In genomic region chr1:44945992-44946391, GRCh38 we compare ENCODE assay signal across 31 cellular contexts. TPM values are rescaled to one million over a fixed set of nuclear protein-coding genes. Genes with fewer than 3 reads are reported as not detected.
DNase-seq lines count a peak whose midpoint lies in the region; ATAC-seq, FAIRE-seq and TF ChIP-seq lines count a peak whose summit lies in the region.
"Had no signal": no experiment of that assay in that cellular context is flagged by ENCODE, and none has a peak within 500 bp of the region (broad histone marks: within the 10 kb centered on the region; RNA-seq: fewer than 3 reads in every experiment).

No MANE protein-coding gene starts in this region.

- TF ChIP-seq EP300 in K562 (IDR thresholded peaks at IDR 0.05; ENCODE audit: low read length), result no peak
- no peak for TF ChIP-seq EP300 in suprapubic skin (IDR thresholded peaks at IDR 0.05)

- H3K9me3 ChIP-seq in K562 (replicated peaks; ENCODE audit: control insufficient read depth, insufficient read depth, low read depth, low read length) (no peaks in the 10 kb centered on the region), suprapubic skin (no peaks in the 10 kb centered on the region), vagina (no peaks in the 10 kb centered on the region)
- H3K9me3 ChIP-seq: esophagus muscularis mucosa, gastrocnemius medialis, lower lobe of right lung, neutrophil, SJSA1, transverse colon had no signal

- H3K79me2 ChIP-seq in K562 (ENCODE audit: control insufficient read depth, insufficient read depth, low read length), result peaks cover 66% of the 10 kb centered on the region

- H2AFZ ChIP-seq in K562 (ENCODE audit: low read depth, low read length), result no peak overlapping the region

- no peak overlapping the region for H3K4me2 ChIP-seq in K562 (ENCODE audit: insufficient read depth, low read length)
- H3K4me2 ChIP-seq: smooth muscle cell had no signal

- H3K27me3 Mint-ChIP-seq in osteocyte (ENCODE audit: unreplicated experiment), result no peaks in the 10 kb centered on the region
- no peaks in the 10 kb centered on the region for H3K27me3 Mint-ChIP-seq in activated T-cell treated with anti-CD3 and anti-CD28 coated beads, Interleukin-2, amount 50 U/mL, for 4 hours (ENCODE audit: low read depth)
- H3K27me3 Mint-ChIP-seq: activated B cell treated with CpG ODN at 0.5 μM for 24 hours; activated naive CD4-positive, alpha-beta T cell treated with anti-CD3 and anti-CD28 coated beads, Interleukin-2, amount 50 U/mL, for 24 hours had no signal

- H3K27me3 ChIP-seq in K562 (ENCODE audit: control insufficient read depth in 2 of 2, insufficient read depth in 2 of 2, low read length in 2 of 2) (no peaks in the 10 kb centered on the region), suprapubic skin (no peaks in the 10 kb centered on the region), vagina (no peaks in the 10 kb centered on the region)
- H3K27me3 ChIP-seq: esophagus muscularis mucosa, gastrocnemius medialis, neutrophil, SJSA1, transverse colon had no signal

- POLR2A ChIA-PET in K562 (lab: Yijun Ruan, JAX), result interaction anchor here (0.6 to 1.4 kb wide), 3 partner anchors 12 to 24 kb away, joined by 3 to 5 read pairs (median 3); no protein-coding TSS in a partner anchor

- no peaks in the 10 kb centered on the region for H4K20me1 ChIP-seq in K562 (replicated peaks; ENCODE audit: control insufficient read depth, insufficient read depth, low read length)

- no peak overlapping the region for H3K27ac ChIP-seq in K562 (ENCODE audit: extremely low read depth, low read depth, low read length)
- H3K27ac ChIP-seq in suprapubic skin, result no peak overlapping the region
- H3K27ac ChIP-seq in vagina, result no peak overlapping the region
- H3K27ac ChIP-seq: lower lobe of right lung, neutrophil, SJSA1 had no signal

- H3K4me3 ChIP-seq in K562 (no peak overlapping the region), suprapubic skin (no peak overlapping the region), vagina (no peak overlapping the region)
- H3K4me3 ChIP-seq: esophagus muscularis mucosa, gastrocnemius medialis, lower lobe of right lung, SJSA1, smooth muscle cell, transverse colon had no signal

- H3K9ac ChIP-seq in K562 (ENCODE audit: insufficient read depth in 1 of 2, low read depth in 2 of 2, low read length in 2 of 2), result no peak overlapping the region

- H3K9me3 Mint-ChIP-seq in osteocyte (ENCODE audit: unreplicated experiment), result no peaks in the 10 kb centered on the region
- no peaks in the 10 kb centered on the region for H3K9me3 Mint-ChIP-seq in activated T-cell treated with anti-CD3 and anti-CD28 coated beads, Interleukin-2, amount 50 U/mL, for 4 hours
- H3K9me3 Mint-ChIP-seq: activated B cell treated with CpG ODN at 0.5 μM for 24 hours; activated naive CD4-positive, alpha-beta T cell treated with anti-CD3 and anti-CD28 coated beads, Interleukin-2, amount 50 U/mL, for 24 hours; CD8-positive, alpha-beta T cell had no signal

- H3K4me3 Mint-ChIP-seq in osteocyte (ENCODE audit: unreplicated experiment), result no peak overlapping the region
- no peak overlapping the region for H3K4me3 Mint-ChIP-seq in activated T-cell treated with anti-CD3 and anti-CD28 coated beads, Interleukin-2, amount 50 U/mL, for 4 hours
- H3K4me3 Mint-ChIP-seq: activated B cell treated with CpG ODN at 0.5 μM for 24 hours; activated naive CD4-positive, alpha-beta T cell treated with anti-CD3 and anti-CD28 coated beads, Interleukin-2, amount 50 U/mL, for 24 hours; CD8-positive, alpha-beta T cell had no signal

- H3K27ac Mint-ChIP-seq in osteocyte (ENCODE audit: unreplicated experiment), result peak overlapping the region; percentile 91
- H3K27ac Mint-ChIP-seq: activated B cell treated with CpG ODN at 0.5 μM for 24 hours; activated naive CD4-positive, alpha-beta T cell treated with anti-CD3 and anti-CD28 coated beads, Interleukin-2, amount 50 U/mL, for 24 hours; CD8-positive, alpha-beta T cell had no signal

- DNase-seq in GM18507 (ENCODE audit: extremely low spot score, insufficient read length, low read depth), result no peak
- DNase-seq in NCI-H2171 (lab: John Stamatoyannopoulos, UW), result peak; percentile 88
- no peak for DNase-seq in K562 (ENCODE audit: extremely low read depth in 1 of 4, low spot score in 3 of 4)
- DNase-seq in osteocyte (ENCODE audit: extremely low spot score, unreplicated experiment), result no peak
- DNase-seq in suprapubic skin (ENCODE audit: low spot score in 2 of 2), result no peak
- DNase-seq in vagina (ENCODE audit: extremely low spot score in 2 of 2), result no peak
- DNase-seq in activated T-cell treated with anti-CD3 and anti-CD28 coated beads, Interleukin-2, amount 50 U/mL, for 4 hours, result no peak
- DNase-seq in hypothalamus (lab: John Stamatoyannopoulos, UW), result no peak
- DNase-seq: activated B cell treated with CpG ODN at 0.5 μM for 24 hours; activated T-cell treated with anti-CD3 and anti-CD28 coated beads, Interleukin-2, amount 50 U/mL, for 48 hours; CD8-positive, alpha-beta T cell; DMS79; effector memory CD4-positive, alpha-beta T cell; gastrocnemius medialis; KG1; kidney; lower lobe of right lung; NCI-H1436 treated with DMSO at 0.1 percent for 48 hours; NCI-H226; NK-92 treated with Interleukin-12 subunit alpha and Interleukin-12 subunit beta, amount 100 ng/mL, for 24 hours; stimulated activated CD4-positive, alpha-beta T cell treated with anti-CD3 and anti-CD28 coated beads, Interleukin-2, amount 100 ng/mL, for 48 hours; stimulated activated naive CD4-positive, alpha-beta T cell treated with Interleukin-2 at 50 U/mL for 16 hours; transverse colon had no signal

- intact Hi-C loops in K562 (cut with micrococcal nuclease) (no loop called here), vagina (cut with DNase I) (no loop called here)

- H3K4me1 ChIP-seq in K562 (replicated peaks in 1 of 2; ENCODE audit: control insufficient read depth in 2 of 2, insufficient read depth in 2 of 2, low read length in 2 of 2) (peaks cover 0 to 26% of the 10 kb centered on the region in 2 experiments; a peak in 3 of 5 replicates), suprapubic skin (peaks cover 34% of the 10 kb centered on the region), vagina (peaks cover 31% of the 10 kb centered on the region)

- FAIRE-seq in GM18507 (lab: Jason Lieb, UNC) (peak; percentile 31), K562 (lab: Jason Lieb, UNC) (no peak)
- FAIRE-seq: astrocyte, kidney had no signal

- no TSS peak for BruUV-seq in K562 (replicated peaks; lab: Mats Ljungman, UMichigan)

- WGBS in K562 (ENCODE audit: insufficient coverage, low coverage, missing lambda C conversion rate), result 87% methylated on average over 4 of the region's 4 CpGs
- 51% methylated on average over 4 of the region's 4 CpGs for WGBS in suprapubic skin

- TF ChIP-seq CTCF in K562 (IDR thresholded peaks at IDR 0.05 in 2 of 3, conservative IDR thresholded peaks at IDR 0.05 in 1 of 3; ENCODE audit: insufficient read depth in 2 of 3, low read depth in 1 of 3, low read length in 3 of 3) (no peak), osteocyte (IDR thresholded peaks at IDR 0.05) (no peak), suprapubic skin (IDR thresholded peaks at IDR 0.05) (no peak), vagina (IDR thresholded peaks at IDR 0.05) (no peak)

- in situ Hi-C loops in K562 (cut with MboI), result no loop called here

- H3K4me1 Mint-ChIP-seq in osteocyte (ENCODE audit: unreplicated experiment), result peaks cover 41% of the 10 kb centered on the region
- H3K4me1 Mint-ChIP-seq in activated T-cell treated with anti-CD3 and anti-CD28 coated beads, Interleukin-2, amount 50 U/mL, for 4 hours (ENCODE audit: low read depth), result peaks cover 19% of the 10 kb centered on the region

- H3K36me3 ChIP-seq in K562 (ENCODE audit: control insufficient read depth, insufficient read depth, low read length), result peaks cover 19% of the 10 kb centered on the region; the same call in 2 of the 3 replicates
- no peaks in the 10 kb centered on the region for H3K36me3 ChIP-seq in suprapubic skin
- peaks cover 0 to 3% of the 10 kb centered on the region in 2 donors for H3K36me3 ChIP-seq in vagina
- H3K36me3 ChIP-seq: neutrophil, SJSA1, transverse colon had no signal

- CTCF ChIA-PET in K562 (lab: Yijun Ruan, JAX; ENCODE audit: low intra/inter-chr PET ratio), result no interaction called here

- peaks cover 2% of the 10 kb centered on the region for H3K36me3 Mint-ChIP-seq in osteocyte (ENCODE audit: unreplicated experiment)
- H3K36me3 Mint-ChIP-seq in activated T-cell treated with anti-CD3 and anti-CD28 coated beads, Interleukin-2, amount 50 U/mL, for 4 hours (ENCODE audit: insufficient read depth), result peaks cover 9% of the 10 kb centered on the region

- TF ChIP-seq RAD21 in K562 (CRISPR knock-in tag; conservative IDR thresholded peaks at IDR 0.05 in 1 of 2, IDR thresholded peaks at IDR 0.05 in 1 of 2), result no peak

- no peaks in the 10 kb centered on the region for H3K9me1 ChIP-seq in K562 (ENCODE audit: control insufficient read depth, insufficient read depth, low read length)

- ATAC-seq in K562, result peak; percentile 42
- ATAC-seq in activated T-cell treated with anti-CD3 and anti-CD28 coated beads, Interleukin-2, amount 50 U/mL, for 4 hours, result no peak
- ATAC-seq: CD8-positive, alpha-beta T cell; gastrocnemius medialis; HCT116; Panc1 had no signal

- no peak for TF ChIP-seq POLR2A in K562 (conservative IDR thresholded peaks at IDR 0.05)
- no peak for TF ChIP-seq POLR2A in suprapubic skin (IDR thresholded peaks at IDR 0.05)
- no peak for TF ChIP-seq POLR2A in vagina (IDR thresholded peaks at IDR 0.05)

TF ChIP-seq in K562, 482 proteins besides CTCF, POLR2A, EP300 and RAD21 (continues in another document):
- 0 out of 4 replicates have a peak, but pooled peaks of 1 of the 2 experiments have one; percentile 47 for TF ChIP-seq TEAD1 (CRISPR knock-in tag; IDR thresholded peaks at IDR 0.05)

RNA-seq across cellular contexts. Expression of gene EIF2B3, which starts 40.4 kb away (rescaled TPM):
- 135 and 205 TPM in 2 replicates for total RNA-seq in K562 (2011; cell fraction: chromatin; rRNA removed; ENCODE audit: low replicate concordance)
- total RNA-seq in K562 (2011; cell fraction: nucleolus; rRNA removed), result 72.0 and 79.1 TPM in 2 replicates
- 103 and 112 TPM in 2 replicates for total RNA-seq in K562 (2011; cell fraction: nucleoplasm; rRNA removed)
- total RNA-seq in K562 (2014; rRNA removed), result 94.5 and 101 TPM in 2 replicates
- total RNA-seq in K562 (2014; rRNA removed; fragmentation: Illumina TruSeq; extraction: Trizol), result 184 and 199 TPM in 2 replicates
- total RNA-seq in K562 (2015; rRNA removed; fragmentation: Illumina TruSeq; extraction: Trizol), result 141 and 149 TPM in 2 replicates
- total RNA-seq in K562 (2021), result 124 and 127 TPM in 2 replicates
- polyA plus RNA-seq in K562 (2011; rRNA removed), result 119 and 161 TPM in 2 replicates
- polyA plus RNA-seq in K562 (2011; cell fraction: cytosol; rRNA removed), result 52.0 and 80.5 TPM in 2 replicates
- 26.0 and 39.6 TPM in 2 replicates for polyA plus RNA-seq in K562 (2011; cell fraction: nucleus; rRNA removed)
- polyA plus RNA-seq in K562 (2012), result 57.6 and 118 TPM in 2 replicates
- polyA plus RNA-seq in K562 (2014; fragmentation: Illumina TruSeq; extraction: Trizol), result 128 and 148 TPM in 2 replicates
- polyA plus RNA-seq in K562 (2014; fragmentation: Nextera tagmentation; extraction: Ambion mirVana), result 100 to 1,000 TPM; 393 to 523 TPM
- 118 and 121 TPM in 2 replicates for polyA plus RNA-seq in K562 (2014; rRNA removed)
- polyA minus RNA-seq in K562 (2011; rRNA and poly(A)+ RNA removed), result 217 and 243 TPM in 2 replicates
- 41.9 and 56.7 TPM in 2 replicates for polyA minus RNA-seq in K562 (2011; cell fraction: cytosol; rRNA and poly(A)+ RNA removed)
- 64.4 and 88.5 TPM in 2 replicates for polyA minus RNA-seq in K562 (2011; cell fraction: nucleus; rRNA and poly(A)+ RNA removed)
- total RNA-seq in osteocyte, result 29.8 and 30.2 TPM in 2 replicates
- 10 to 100 TPM; 14.1 to 20.8 (median 19.6) TPM for total RNA-seq in suprapubic skin
- 25.0 TPM for total RNA-seq in vagina
- 10 to 100 TPM; 61.8 to 67.2 (median 66.7) TPM for total RNA-seq in activated T-cell treated with anti-CD3 and anti-CD28 coated beads, Interleukin-2, amount 50 U/mL, for 4 hours
